1 cellular context compared by ENCODE assay signal in genomic region chr2:223753940-223754339, GRCh38.
TF ChIP-seq lines count a peak whose summit lies in the region.

No MANE protein-coding gene starts in this region.

TF ChIP-seq in HepG2, 621 proteins besides CTCF, POLR2A, EP300 and RAD21 (continued from another document):
- TF ChIP-seq HNF1B (CRISPR knock-in tag; IDR thresholded peaks at IDR 0.05) (peak; percentile 56; the same call in 1 of the 2 replicates), SOX13 (IDR thresholded peaks at IDR 0.05) (no peak), SOX13 (CRISPR knock-in tag; conservative IDR thresholded peaks at IDR 0.05 in 1 of 2, IDR thresholded peaks at IDR 0.05 in 1 of 2) (peak in 1 of 2 experiments; percentile 19; a peak in 1 of 4 replicates), NR2F2 (IDR thresholded peaks at IDR 0.05; ENCODE audit: borderline replicate concordance, low read depth) (no peak), HOXA7 (CRISPR knock-in tag; IDR thresholded peaks at IDR 0.05) (no peak), BCL6 (CRISPR knock-in tag; IDR thresholded peaks at IDR 0.05) (0 out of 2 replicates have a peak, but pooled peaks have one; percentile 32), ZNF605 (CRISPR knock-in tag; IDR thresholded peaks at IDR 0.05) (no peak), ZMYM2 (CRISPR knock-in tag; IDR thresholded peaks at IDR 0.05) (peak; percentile 47; the same call in 1 of the 2 replicates), RARA (CRISPR knock-in tag; IDR thresholded peaks at IDR 0.05) (peak; percentile 61; the same call in 1 of the 2 replicates), ZNF263 (CRISPR knock-in tag; IDR thresholded peaks at IDR 0.05) (peak; percentile 46; the same call in 1 of the 2 replicates), NR2F6 (IDR thresholded peaks at IDR 0.05) (no peak), NR2F6 (CRISPR knock-in tag; IDR thresholded peaks at IDR 0.05) (no peak), MAFK (conservative IDR thresholded peaks at IDR 0.05 in 1 of 2, IDR thresholded peaks at IDR 0.05 in 1 of 2; ENCODE audit: low read length in 2 of 2) (no peak), HNF4A (CRISPR knock-in tag; IDR thresholded peaks at IDR 0.05) (peak; percentile 72), PHF21A (CRISPR knock-in tag; IDR thresholded peaks at IDR 0.05) (peak; percentile 30; the same call in 1 of the 2 replicates), ZNF749 (CRISPR knock-in tag; IDR thresholded peaks at IDR 0.05; ENCODE audit: borderline replicate concordance) (no peak)
- TF ChIP-seq, protein P1, sequence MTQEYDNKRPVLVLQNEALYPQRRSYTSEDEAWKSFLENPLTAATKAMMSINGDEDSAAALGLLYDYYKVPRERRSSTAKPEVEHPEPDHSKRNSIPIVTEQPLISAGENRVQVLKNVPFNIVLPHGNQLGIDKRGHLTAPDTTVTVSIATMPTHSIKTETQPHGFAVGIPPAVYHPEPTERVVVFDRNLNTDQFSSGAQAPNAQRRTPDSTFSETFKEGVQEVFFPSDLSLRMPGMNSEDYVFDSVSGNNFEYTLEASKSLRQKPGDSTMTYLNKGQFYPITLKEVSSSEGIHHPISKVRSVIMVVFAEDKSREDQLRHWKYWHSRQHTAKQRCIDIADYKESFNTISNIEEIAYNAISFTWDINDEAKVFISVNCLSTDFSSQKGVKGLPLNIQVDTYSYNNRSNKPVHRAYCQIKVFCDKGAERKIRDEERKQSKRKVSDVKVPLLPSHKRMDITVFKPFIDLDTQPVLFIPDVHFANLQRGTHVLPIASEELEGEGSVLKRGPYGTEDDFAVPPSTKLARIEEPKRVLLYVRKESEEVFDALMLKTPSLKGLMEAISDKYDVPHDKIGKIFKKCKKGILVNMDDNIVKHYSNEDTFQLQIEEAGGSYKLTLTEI (CRISPR knock-in tag; conservative IDR thresholded peaks at IDR 0.05), result no peak
- TF ChIP-seq, protein P2, sequence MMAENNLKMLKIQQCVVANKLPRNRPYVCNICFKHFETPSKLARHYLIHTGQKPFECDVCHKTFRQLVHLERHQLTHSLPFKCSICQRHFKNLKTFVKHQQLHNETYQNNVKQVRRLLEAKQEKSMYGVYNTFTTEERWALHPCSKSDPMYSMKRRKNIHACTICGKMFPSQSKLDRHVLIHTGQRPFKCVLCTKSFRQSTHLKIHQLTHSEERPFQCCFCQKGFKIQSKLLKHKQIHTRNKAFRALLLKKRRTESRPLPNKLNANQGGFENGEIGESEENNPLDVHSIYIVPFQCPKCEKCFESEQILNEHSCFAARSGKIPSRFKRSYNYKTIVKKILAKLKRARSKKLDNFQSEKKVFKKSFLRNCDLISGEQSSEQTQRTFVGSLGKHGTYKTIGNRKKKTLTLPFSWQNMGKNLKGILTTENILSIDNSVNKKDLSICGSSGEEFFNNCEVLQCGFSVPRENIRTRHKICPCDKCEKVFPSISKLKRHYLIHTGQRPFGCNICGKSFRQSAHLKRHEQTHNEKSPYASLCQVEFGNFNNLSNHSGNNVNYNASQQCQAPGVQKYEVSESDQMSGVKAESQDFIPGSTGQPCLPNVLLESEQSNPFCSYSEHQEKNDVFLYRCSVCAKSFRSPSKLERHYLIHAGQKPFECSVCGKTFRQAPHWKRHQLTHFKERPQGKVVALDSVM (CRISPR knock-in tag; IDR thresholded peaks at IDR 0.05), result peak; percentile 97
